ENCODE assay signal across 8 cellular contexts in genomic region chr11:111565111-111565720, GRCh38. TPM values are rescaled to one million over a fixed set of nuclear protein-coding genes. Genes with fewer than 3 reads are reported as not detected.
DNase-seq lines count a peak whose midpoint lies in the region; ATAC-seq and TF ChIP-seq lines count a peak whose summit lies in the region.

No MANE protein-coding gene starts in this region.

- H3K9ac ChIP-seq in liver (ENCODE audit: low read depth in 1 of 2, low read length in 2 of 2): no peak overlapping the region

- no peak overlapping the region for H3K27ac Mint-ChIP-seq in activated CD4-positive, alpha-beta T cell treated with anti-CD3 and anti-CD28 coated beads, Interleukin-2, amount 10 ng/mL, durations not matched to agents 24 days and 14 days

- intact Hi-C loops in activated CD4-positive, alpha-beta T cell treated with anti-CD3 and anti-CD28 coated beads, Interleukin-2, amount 10 ng/mL, durations not matched to agents 24 days and 14 days (cut with micrococcal nuclease): loop anchor here (1.0 to 10.0 kb wide), 4 partner anchors 113 to 280 kb away; no protein-coding TSS in a partner anchor

- H3K36me3 Mint-ChIP-seq in activated CD4-positive, alpha-beta T cell treated with anti-CD3 and anti-CD28 coated beads, Interleukin-2, amount 10 ng/mL, durations not matched to agents 24 days and 14 days (ENCODE audit: low read depth): no peaks in the 10 kb centered on the region

- H3K27me3 ChIP-seq in H7 (ENCODE audit: control insufficient read depth, insufficient read depth, low read length): no peaks in the 10 kb centered on the region
- no peaks in the 10 kb centered on the region for H3K27me3 ChIP-seq in liver (ENCODE audit: control insufficient read depth in 4 of 4, insufficient read depth in 4 of 4, low read length in 3 of 4)

- no peak for ATAC-seq in GM19467 (IDR thresholded peaks at IDR 0.05; ENCODE audit: unreplicated experiment)

- no peak overlapping the region for H3K4me3 Mint-ChIP-seq in activated CD4-positive, alpha-beta T cell treated with anti-CD3 and anti-CD28 coated beads, Interleukin-2, amount 10 ng/mL, durations not matched to agents 24 days and 14 days

- 66% methylated on average over 4 of the region's 4 CpGs for WGBS in liver

- H3K27ac ChIP-seq in coronary artery: no peak overlapping the region
- no peak overlapping the region for H3K27ac ChIP-seq in liver (ENCODE audit: low read depth in 1 of 2, low read length in 2 of 2)

- no peaks in the 10 kb centered on the region for H3K9me3 Mint-ChIP-seq in activated CD4-positive, alpha-beta T cell treated with anti-CD3 and anti-CD28 coated beads, Interleukin-2, amount 10 ng/mL, durations not matched to agents 24 days and 14 days

- TF ChIP-seq CTCF in AG10803 (conservative IDR thresholded peaks at IDR 0.05; ENCODE audit: low read length): peak; percentile 87
- peak; percentile 88 for TF ChIP-seq CTCF in coronary artery (IDR thresholded peaks at IDR 0.05)
- TF ChIP-seq CTCF in liver (IDR thresholded peaks at IDR 0.05; ENCODE audit: low read depth, low read length, missing input control): peak; percentile 93

- DNase-seq in AG10803 (ENCODE audit: low read depth): peak; percentile 78
- peak; percentile 38 for DNase-seq in H7
- peak; percentile 57 for DNase-seq in NCI-H526 treated with DMSO at 0.1 percent for 48 hours (lab: John Stamatoyannopoulos, UW)
- DNase-seq in activated CD4-positive, alpha-beta T cell treated with anti-CD3 and anti-CD28 coated beads, Interleukin-2, amount 10 ng/mL, durations not matched to agents 24 days and 14 days: peak; percentile 89
- no peak for DNase-seq in coronary artery (ENCODE audit: low spot score)
- peak; percentile 13 to 51 for DNase-seq in stimulated activated CD8-positive, alpha-beta memory T cell treated with anti-CD3 and anti-CD28 coated beads, Interleukin-4, amount 100 ng/mL, for 4 hours (ENCODE audit: low read depth in 2 of 2, low spot score in 1 of 2)

- no peaks in the 10 kb centered on the region for H3K27me3 Mint-ChIP-seq in activated CD4-positive, alpha-beta T cell treated with anti-CD3 and anti-CD28 coated beads, Interleukin-2, amount 10 ng/mL, durations not matched to agents 24 days and 14 days

- H3K4me3 ChIP-seq in AG10803 (ENCODE audit: low read length): no peak overlapping the region
- no peak overlapping the region for H3K4me3 ChIP-seq in H7 (ENCODE audit: insufficient read depth, low read depth, low read length)
- H3K4me3 ChIP-seq in coronary artery: no peak overlapping the region
- no peak overlapping the region for H3K4me3 ChIP-seq in liver (ENCODE audit: low read depth in 1 of 3, low read length in 3 of 3)

- TF ChIP-seq RAD21 in liver (IDR thresholded peaks at IDR 0.05): peak; percentile 92 to 93

- H3K4me1 Mint-ChIP-seq in activated CD4-positive, alpha-beta T cell treated with anti-CD3 and anti-CD28 coated beads, Interleukin-2, amount 10 ng/mL, durations not matched to agents 24 days and 14 days: no peaks in the 10 kb centered on the region

- no peaks in the 10 kb centered on the region for H3K4me1 ChIP-seq in liver (ENCODE audit: control insufficient read depth in 4 of 4, insufficient read depth in 4 of 4, low read length in 3 of 4)

- no peaks in the 10 kb centered on the region for H3K9me3 ChIP-seq in liver (ENCODE audit: control insufficient read depth in 4 of 4, low read length in 3 of 4)

- H3K36me3 ChIP-seq in H7 (replicated peaks; ENCODE audit: control insufficient read depth, insufficient read depth, low read length) (no peaks in the 10 kb centered on the region), liver (ENCODE audit: control insufficient read depth in 4 of 4, insufficient read depth in 3 of 4, low read depth in 1 of 4, low read length in 3 of 4) (no peaks in the 10 kb centered on the region)

TF ChIP-seq in liver, 16 proteins besides CTCF, POLR2A, EP300 and RAD21:
- no peak for TF ChIP-seq EGR1 (IDR thresholded peaks at IDR 0.05; ENCODE audit: low read depth in 2 of 2)
- TF ChIP-seq HNF4G (IDR thresholded peaks at IDR 0.05): no peak
- no peak for TF ChIP-seq TAF1 (conservative IDR thresholded peaks at IDR 0.05)
- no peak for TF ChIP-seq GABPA (IDR thresholded peaks at IDR 0.05 in 1 of 2, conservative IDR thresholded peaks at IDR 0.05 in 1 of 2)
- TF ChIP-seq, protein P1, sequence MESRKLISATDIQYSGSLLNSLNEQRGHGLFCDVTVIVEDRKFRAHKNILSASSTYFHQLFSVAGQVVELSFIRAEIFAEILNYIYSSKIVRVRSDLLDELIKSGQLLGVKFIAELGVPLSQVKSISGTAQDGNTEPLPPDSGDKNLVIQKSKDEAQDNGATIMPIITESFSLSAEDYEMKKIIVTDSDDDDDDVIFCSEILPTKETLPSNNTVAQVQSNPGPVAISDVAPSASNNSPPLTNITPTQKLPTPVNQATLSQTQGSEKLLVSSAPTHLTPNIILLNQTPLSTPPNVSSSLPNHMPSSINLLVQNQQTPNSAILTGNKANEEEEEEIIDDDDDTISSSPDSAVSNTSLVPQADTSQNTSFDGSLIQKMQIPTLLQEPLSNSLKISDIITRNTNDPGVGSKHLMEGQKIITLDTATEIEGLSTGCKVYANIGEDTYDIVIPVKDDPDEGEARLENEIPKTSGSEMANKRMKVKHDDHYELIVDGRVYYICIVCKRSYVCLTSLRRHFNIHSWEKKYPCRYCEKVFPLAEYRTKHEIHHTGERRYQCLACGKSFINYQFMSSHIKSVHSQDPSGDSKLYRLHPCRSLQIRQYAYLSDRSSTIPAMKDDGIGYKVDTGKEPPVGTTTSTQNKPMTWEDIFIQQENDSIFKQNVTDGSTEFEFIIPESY (IDR thresholded peaks at IDR 0.05): no peak

RNA-seq across cellular contexts. Expression of gene LAYN, which starts 24.7 kb away (rescaled TPM):
- total RNA-seq in H7 (2014; rRNA removed; shearing (Covaris generic)): 1.0 and 1.2 TPM in 2 replicates
- total RNA-seq in activated CD4-positive, alpha-beta T cell treated with anti-CD3 and anti-CD28 coated beads, Interleukin-2, amount 10 ng/mL, durations not matched to agents 24 days and 14 days: 6.4 and 6.7 TPM in 2 replicates
- under 1 TPM; 0.92 to 0.98 TPM for total RNA-seq in liver
- polyA plus RNA-seq in liver: under 1 TPM; 0.43 to 0.85 TPM

RNA-seq across cellular contexts. Expression of gene SIK2, which starts 37.0 kb away (rescaled TPM):
- 5.5 and 7.3 TPM in 2 replicates for total RNA-seq in H7 (2014; rRNA removed; shearing (Covaris generic))
- total RNA-seq in activated CD4-positive, alpha-beta T cell treated with anti-CD3 and anti-CD28 coated beads, Interleukin-2, amount 10 ng/mL, durations not matched to agents 24 days and 14 days: 8.2 and 9.0 TPM in 2 replicates
- 10 to 100 TPM; 10.4 to 15.0 TPM for total RNA-seq in liver
- polyA plus RNA-seq in liver: 1 to 10 TPM; 6.5 to 8.2 TPM

RNA-seq across cellular contexts. Expression of gene HOATZ, which starts 50.6 kb away (rescaled TPM):
- not detected in 2 replicates for total RNA-seq in H7 (2014; rRNA removed; shearing (Covaris generic))
- not detected in 2 replicates for total RNA-seq in activated CD4-positive, alpha-beta T cell treated with anti-CD3 and anti-CD28 coated beads, Interleukin-2, amount 10 ng/mL, durations not matched to agents 24 days and 14 days
- not detected for total RNA-seq in liver
- polyA plus RNA-seq in liver: not detected

RNA-seq across cellular contexts. Expression of gene BTG4, which starts 53.0 kb away (rescaled TPM):
- not detected in 2 replicates for total RNA-seq in H7 (2014; rRNA removed; shearing (Covaris generic))
- total RNA-seq in activated CD4-positive, alpha-beta T cell treated with anti-CD3 and anti-CD28 coated beads, Interleukin-2, amount 10 ng/mL, durations not matched to agents 24 days and 14 days: not detected in 2 replicates
- not detected for total RNA-seq in liver
- polyA plus RNA-seq in liver: not detected
